In genomic region chr10:3785849-3786290, GRCh38 we compare ENCODE assay signal across 8 cellular contexts. TPM values are rescaled to one million over a fixed set of nuclear protein-coding genes. Genes with fewer than 3 reads are reported as not detected.
DNase-seq lines count a peak whose midpoint lies in the region; ATAC-seq and TF ChIP-seq lines count a peak whose summit lies in the region.

No MANE protein-coding gene starts in this region.

- H3K36me3 ChIP-seq in right atrium auricular region = peaks cover 34% of the 10 kb centered on the region

- peaks cover 0 to 19% of the 10 kb centered on the region in 2 donors for H3K4me1 ChIP-seq in right atrium auricular region

- peak; percentile 55 for DNase-seq in stimulated activated CD4-positive, alpha-beta T cell treated with anti-CD3 and anti-CD28 coated beads, Interleukin-15, amount 100 ng/mL, for 24 hours
- DNase-seq in stimulated activated CD4-positive, alpha-beta T cell treated with anti-CD3 and anti-CD28 coated beads, Interleukin-4, amount 100 ng/mL, for 4 hours = no peak
- DNase-seq in NCI-H146 treated with DMSO at 0.1 percent for 48 hours (lab: John Stamatoyannopoulos, UW; ENCODE audit: unreplicated experiment) = peak; percentile 56
- DNase-seq in activated naive CD8-positive, alpha-beta T cell treated with anti-CD3 and anti-CD28 coated beads, Interleukin-2, amount 10 ng/mL, durations not matched to agents 7 days and 5 days = no peak
- no peak for DNase-seq in right atrium auricular region (ENCODE audit: low spot score)
- DNase-seq in renal cortical epithelial cell (ENCODE audit: low read depth) = peak; percentile 66
- no peak for DNase-seq in NCI-H2107 treated with DMSO at 0.1 percent for 48 hours (lab: John Stamatoyannopoulos, UW; ENCODE audit: unreplicated experiment)

- TF ChIP-seq CTCF in right atrium auricular region (IDR thresholded peaks at IDR 0.05) = peak in 1 of 2 donors; percentile 25

- H3K9me3 Mint-ChIP-seq in activated naive CD8-positive, alpha-beta T cell treated with anti-CD3 and anti-CD28 coated beads, Interleukin-2, amount 10 ng/mL, durations not matched to agents 7 days and 5 days = peaks cover 11% of the 10 kb centered on the region

- peaks cover 34% of the 10 kb centered on the region for H3K4me1 Mint-ChIP-seq in activated naive CD8-positive, alpha-beta T cell treated with anti-CD3 and anti-CD28 coated beads, Interleukin-2, amount 10 ng/mL, durations not matched to agents 7 days and 5 days

- H3K4me3 ChIP-seq in right atrium auricular region = peak overlapping the region; percentile 98 to 99

- H3K9me3 ChIP-seq in right atrium auricular region = peaks cover 0 to 8% of the 10 kb centered on the region in 2 donors

- ATAC-seq in activated naive CD8-positive, alpha-beta T cell treated with anti-CD3 and anti-CD28 coated beads, Interleukin-2, amount 10 ng/mL, durations not matched to agents 7 days and 5 days (ENCODE audit: low read depth) = peak; percentile 8
- ATAC-seq in GM21576 (IDR thresholded peaks at IDR 0.05; ENCODE audit: unreplicated experiment) = no peak

- H3K27ac ChIP-seq in right atrium auricular region = peak overlapping the region; percentile 100

- H3K27ac Mint-ChIP-seq in activated naive CD8-positive, alpha-beta T cell treated with anti-CD3 and anti-CD28 coated beads, Interleukin-2, amount 10 ng/mL, durations not matched to agents 7 days and 5 days = peak overlapping the region; percentile 99

- POLR2A ChIA-PET in activated naive CD8-positive, alpha-beta T cell treated with anti-CD3 and anti-CD28 coated beads, Interleukin-2, amount 10 ng/mL, durations not matched to agents 7 days and 5 days (lab: Charles Lee) = interaction anchor here (0.5 to 6.8 kb wide), 68 partner anchors 9 to 978 kb away, joined by 3 to 533 read pairs (median 6); partner anchors contain the start of gene PITRM1

- H3K36me3 Mint-ChIP-seq in activated naive CD8-positive, alpha-beta T cell treated with anti-CD3 and anti-CD28 coated beads, Interleukin-2, amount 10 ng/mL, durations not matched to agents 7 days and 5 days = peaks cover 52% of the 10 kb centered on the region

- H3K27me3 Mint-ChIP-seq in activated naive CD8-positive, alpha-beta T cell treated with anti-CD3 and anti-CD28 coated beads, Interleukin-2, amount 10 ng/mL, durations not matched to agents 7 days and 5 days = no peaks in the 10 kb centered on the region

- H3K4me3 Mint-ChIP-seq in activated naive CD8-positive, alpha-beta T cell treated with anti-CD3 and anti-CD28 coated beads, Interleukin-2, amount 10 ng/mL, durations not matched to agents 7 days and 5 days = peak overlapping the region; percentile 92

- no peaks in the 10 kb centered on the region for H3K27me3 ChIP-seq in right atrium auricular region

RNA-seq across cellular contexts. Expression of gene KLF6, which starts 0.9 kb away (rescaled TPM):
- 100 to 1,000 TPM; 350 to 352 TPM for total RNA-seq in activated naive CD8-positive, alpha-beta T cell treated with anti-CD3 and anti-CD28 coated beads, Interleukin-2, amount 10 ng/mL, durations not matched to agents 7 days and 5 days
- 10 to 100 TPM; 29.1 to 44.7 TPM for total RNA-seq in right atrium auricular region
- total RNA-seq in renal cortical epithelial cell = 112 and 126 TPM in 2 replicates

Comparison
In these comparisons a context has a peak if more than half of its experiments do, and no peak if none do; other contexts are left out.
1. DNase-seq: peak in stimulated activated CD4-positive, alpha-beta T cell treated with anti-CD3 and anti-CD28 coated beads, Interleukin-15, amount 100 ng/mL, for 24 hours (single experiment), NCI-H146 treated with DMSO at 0.1 percent for 48 hours (single experiment) and renal cortical epithelial cell (single experiment); none in stimulated activated CD4-positive, alpha-beta T cell treated with anti-CD3 and anti-CD28 coated beads, Interleukin-4, amount 100 ng/mL, for 4 hours (0 of 2), activated naive CD8-positive, alpha-beta T cell treated with anti-CD3 and anti-CD28 coated beads, Interleukin-2, amount 10 ng/mL, durations not matched to agents 7 days and 5 days (single experiment), right atrium auricular region (single experiment) and NCI-H2107 treated with DMSO at 0.1 percent for 48 hours (single experiment).